In genomic region chr7:17680943-17681351, GRCh38 we compare ENCODE assay signal across 8 cellular contexts.
A peak's percentile ranks its signal among the peaks of the same experiment; 100 is the strongest.
DNase-seq lines count a peak whose midpoint lies in the region; ATAC-seq, FAIRE-seq and TF ChIP-seq lines count a peak whose summit lies in the region.

No MANE protein-coding gene starts in this region.

- H3K9me3 Mint-ChIP-seq in mesothelial cell of epicardium: no peaks in the 10 kb centered on the region
- H3K9me3 Mint-ChIP-seq in T-cell: no peaks in the 10 kb centered on the region

- H3K27me3 Mint-ChIP-seq in mesothelial cell of epicardium (ENCODE audit: low read depth): no peaks in the 10 kb centered on the region
- H3K27me3 Mint-ChIP-seq in T-cell: no peaks in the 10 kb centered on the region

- H3K4me3 Mint-ChIP-seq in mesothelial cell of epicardium: no peak overlapping the region
- no peak overlapping the region for H3K4me3 Mint-ChIP-seq in T-cell

- POLR2A ChIA-PET in T-cell (lab: Charles Lee): interaction anchor here in 1 of 2 donors (0.6 kb wide), 1 partner anchor 23 kb away, joined by 3 read pairs; no protein-coding TSS in a partner anchor

- DNase-seq in G401 (ENCODE audit: low spot score) (peak; percentile 61), NAMALWA (ENCODE audit: low spot score) (peak; percentile 62), mesothelial cell of epicardium (ENCODE audit: low spot score in 2 of 2, unreplicated experiment in 2 of 2) (no peak), GM03348 (ENCODE audit: low spot score) (no peak), T-cell (no peak)

- FAIRE-seq in colon (lab: Jason Lieb, UNC): peak; percentile 31

- ATAC-seq in GM18909 (IDR thresholded peaks at IDR 0.05; ENCODE audit: poor library complexity, unreplicated experiment) (no peak), HG02884 (IDR thresholded peaks at IDR 0.05; ENCODE audit: unreplicated experiment) (no peak), T-cell (replicated peaks in 1 of 4) (no peak)

- H3K36me3 Mint-ChIP-seq in mesothelial cell of epicardium (no peaks in the 10 kb centered on the region), T-cell (no peaks in the 10 kb centered on the region)

- H3K27ac Mint-ChIP-seq in mesothelial cell of epicardium: no peak overlapping the region
- no peak overlapping the region for H3K27ac Mint-ChIP-seq in T-cell

- H3K4me1 Mint-ChIP-seq in mesothelial cell of epicardium: peaks cover 24% of the 10 kb centered on the region
- H3K4me1 Mint-ChIP-seq in T-cell: no peaks in the 10 kb centered on the region

- TF ChIP-seq CTCF in mesothelial cell of epicardium (IDR thresholded peaks at IDR 0.05; ENCODE audit: unreplicated experiment): peak; percentile 58

- in situ Hi-C loops in G401 (cut with HindIII; ENCODE audit: low sequenced_read_pairs): no loop called here

- CTCF ChIA-PET in T-cell (lab: Charles Lee): interaction anchor here (0.7 to 2.0 kb wide), 8 partner anchors 9 to 1984 kb away, joined by 3 to 12 read pairs (median 4); no protein-coding TSS in a partner anchor

Comparison
In these comparisons a context has a peak if more than half of its experiments do, and no peak if none do; other contexts are left out.
1. DNase-seq: peak in G401 (single experiment) and NAMALWA (single experiment); none in mesothelial cell of epicardium (0 of 2), GM03348 (single experiment) and T-cell (0 of 34).